ENCODE assay signal across 1 cellular context in the genomic region with DNA sequence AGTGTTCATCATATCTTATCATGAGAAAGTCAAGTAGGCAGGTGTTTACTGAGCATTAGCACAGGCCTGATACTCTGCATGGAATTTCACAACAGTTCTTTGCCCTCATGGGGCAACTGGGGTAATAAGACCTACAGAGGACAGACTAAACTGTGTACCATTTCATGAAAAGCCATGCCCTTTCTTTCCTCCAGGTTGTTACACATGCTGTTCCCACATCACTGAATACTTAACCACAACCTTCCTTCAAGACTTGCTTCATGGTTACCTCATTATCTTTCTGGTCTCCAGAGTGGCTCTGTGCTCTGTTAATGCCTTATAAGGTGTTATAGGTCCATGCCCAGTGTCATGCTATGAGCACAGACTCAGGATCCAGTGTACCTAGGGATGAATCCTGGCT.
TF ChIP-seq lines count a peak whose summit lies in the region.

No MANE protein-coding gene starts in this region.

TF ChIP-seq in SK-N-SH, 30 proteins besides CTCF, POLR2A, EP300 and RAD21 (continued from another document):
- TF ChIP-seq, protein P1, sequence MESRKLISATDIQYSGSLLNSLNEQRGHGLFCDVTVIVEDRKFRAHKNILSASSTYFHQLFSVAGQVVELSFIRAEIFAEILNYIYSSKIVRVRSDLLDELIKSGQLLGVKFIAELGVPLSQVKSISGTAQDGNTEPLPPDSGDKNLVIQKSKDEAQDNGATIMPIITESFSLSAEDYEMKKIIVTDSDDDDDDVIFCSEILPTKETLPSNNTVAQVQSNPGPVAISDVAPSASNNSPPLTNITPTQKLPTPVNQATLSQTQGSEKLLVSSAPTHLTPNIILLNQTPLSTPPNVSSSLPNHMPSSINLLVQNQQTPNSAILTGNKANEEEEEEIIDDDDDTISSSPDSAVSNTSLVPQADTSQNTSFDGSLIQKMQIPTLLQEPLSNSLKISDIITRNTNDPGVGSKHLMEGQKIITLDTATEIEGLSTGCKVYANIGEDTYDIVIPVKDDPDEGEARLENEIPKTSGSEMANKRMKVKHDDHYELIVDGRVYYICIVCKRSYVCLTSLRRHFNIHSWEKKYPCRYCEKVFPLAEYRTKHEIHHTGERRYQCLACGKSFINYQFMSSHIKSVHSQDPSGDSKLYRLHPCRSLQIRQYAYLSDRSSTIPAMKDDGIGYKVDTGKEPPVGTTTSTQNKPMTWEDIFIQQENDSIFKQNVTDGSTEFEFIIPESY (IDR thresholded peaks at IDR 0.05; ENCODE audit: borderline replicate concordance, low read depth), result no peak
- TF ChIP-seq GABPA (IDR thresholded peaks at IDR 0.05; ENCODE audit: low read depth), result no peak
- TF ChIP-seq YY1 (IDR thresholded peaks at IDR 0.05; ENCODE audit: low read depth), result no peak
- TF ChIP-seq RCOR1 (IDR thresholded peaks at IDR 0.05; ENCODE audit: low read length), result no peak
- TF ChIP-seq TCF12 (IDR thresholded peaks at IDR 0.05), result no peak
- TF ChIP-seq EZH2phosphoT487 (IDR thresholded peaks at IDR 0.05; ENCODE audit: borderline replicate concordance, low read depth), result no peak
- no peak for TF ChIP-seq MEF2A (IDR thresholded peaks at IDR 0.05; ENCODE audit: borderline replicate concordance, low read depth)
- no peak for TF ChIP-seq SIN3A (IDR thresholded peaks at IDR 0.05; ENCODE audit: borderline replicate concordance, low read depth, low read length)
- TF ChIP-seq, protein P2, sequence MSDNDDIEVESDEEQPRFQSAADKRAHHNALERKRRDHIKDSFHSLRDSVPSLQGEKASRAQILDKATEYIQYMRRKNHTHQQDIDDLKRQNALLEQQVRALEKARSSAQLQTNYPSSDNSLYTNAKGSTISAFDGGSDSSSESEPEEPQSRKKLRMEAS (IDR thresholded peaks at IDR 0.05; ENCODE audit: low read depth), result no peak
- TF ChIP-seq FOXM1 (IDR thresholded peaks at IDR 0.05; ENCODE audit: low read depth), result no peak
- no peak for TF ChIP-seq CHD2 (IDR thresholded peaks at IDR 0.05; ENCODE audit: low read length, partially characterized antibody)
- no peak for TF ChIP-seq NFIC (IDR thresholded peaks at IDR 0.05; ENCODE audit: borderline replicate concordance)
- no peak for TF ChIP-seq TAF1 (IDR thresholded peaks at IDR 0.05; ENCODE audit: borderline replicate concordance, low read depth, low read length)
- TF ChIP-seq TEAD4 (IDR thresholded peaks at IDR 0.05; ENCODE audit: borderline replicate concordance, insufficient read depth), result no peak
- no peak for TF ChIP-seq GATA2 (CRISPR knock-in tag; IDR thresholded peaks at IDR 0.05)
